In the genomic region with DNA sequence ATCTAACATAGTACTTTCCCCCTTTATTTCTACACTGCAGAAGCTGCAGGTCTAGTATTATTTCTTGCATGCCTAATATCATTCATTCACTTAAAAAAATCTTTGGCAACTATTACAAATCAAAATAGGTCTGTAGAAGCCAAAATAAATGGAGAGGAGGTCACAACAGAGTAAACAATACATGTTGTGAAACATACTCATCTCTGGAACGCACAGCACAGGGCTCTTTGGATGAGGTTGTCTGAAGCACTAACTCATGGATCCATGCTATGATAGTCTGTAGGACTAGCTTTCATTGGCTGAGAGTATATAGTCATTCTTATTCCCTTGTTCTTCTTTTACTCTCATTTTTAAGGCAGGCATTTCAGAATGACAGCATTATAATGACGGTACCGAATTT, we compare ENCODE assay signal across 24 cellular contexts. TPM values are rescaled to one million over a fixed set of nuclear protein-coding genes. Genes with fewer than 3 reads are reported as not detected.
DNase-seq lines count a peak whose midpoint lies in the region; ATAC-seq, FAIRE-seq and TF ChIP-seq lines count a peak whose summit lies in the region.
"Had no signal": no experiment of that assay in that cellular context is flagged by ENCODE, and none has a peak within 500 bp of the region (broad histone marks: within the 10 kb centered on the region; RNA-seq: fewer than 3 reads in every experiment).

No MANE protein-coding gene starts in this region.

- CTCF ChIA-PET in HepG2 (lab: Yijun Ruan, JAX; ENCODE audit: low intra/inter-chr PET ratio, low total read pairs): no interaction called here

- BruUV-seq in HepG2 (replicated peaks; lab: Mats Ljungman, UMichigan): no TSS peak

- no peak overlapping the region for H3K4me3 ChIP-seq in liver (ENCODE audit: low read depth in 1 of 3, low read length in 3 of 3)
- H3K4me3 ChIP-seq in HepG2 (replicated peaks in 1 of 3; ENCODE audit: insufficient read depth in 1 of 3, low read depth in 2 of 3, low read length in 3 of 3): no peak overlapping the region
- no peak overlapping the region for H3K4me3 ChIP-seq in transverse colon
- H3K4me3 ChIP-seq: BLaER1 treated with 17β-estradiol and CSF1 and Interleukin-3, amounts not matched to agents 10 nM and 100 nM; GM12878; GM23338 had no signal

- intact Hi-C loops in HepG2 (cut with micrococcal nuclease; ENCODE audit: unreplicated experiment) (no loop called here), transverse colon (cut with DNase I; ENCODE audit: low total_unique reads) (no loop called here)

- no peaks in the 10 kb centered on the region for H3K36me3 Mint-ChIP-seq in mesothelial cell of epicardium
- H3K36me3 Mint-ChIP-seq: CD14-positive monocyte had no signal

- H3K9me3 Mint-ChIP-seq in mesothelial cell of epicardium: no peaks in the 10 kb centered on the region
- H3K9me3 Mint-ChIP-seq: CD14-positive monocyte; CD4-positive, alpha-beta T cell; CD8-positive, alpha-beta memory T cell; GM23338; H9 had no signal

- TF ChIP-seq RAD21 in liver (IDR thresholded peaks at IDR 0.05): no peak
- no peak for TF ChIP-seq RAD21 in HepG2 (CRISPR knock-in tag; IDR thresholded peaks at IDR 0.05)

- POLR2A ChIA-PET in HepG2 (lab: Yijun Ruan, JAX): no interaction called here

- no peaks in the 10 kb centered on the region for H3K79me2 ChIP-seq in HepG2 (ENCODE audit: insufficient read depth, low read length)

- FAIRE-seq in HepG2 (lab: Jason Lieb, UNC): no peak
- FAIRE-seq: A204.1, D721Med, GM12878, GM19239 had no signal

- H3K4me3 Mint-ChIP-seq in mesothelial cell of epicardium: no peak overlapping the region
- H3K4me3 Mint-ChIP-seq: CD14-positive monocyte; CD4-positive, alpha-beta T cell; CD8-positive, alpha-beta memory T cell; GM23338; H9 had no signal

- no peaks in the 10 kb centered on the region for H3K36me3 ChIP-seq in liver (ENCODE audit: control insufficient read depth in 4 of 4, insufficient read depth in 3 of 4, low read depth in 1 of 4, low read length in 3 of 4)
- no peaks in the 10 kb centered on the region for H3K36me3 ChIP-seq in HepG2 (replicated peaks in 1 of 2; ENCODE audit: control insufficient read depth in 1 of 2, insufficient read depth in 2 of 2, low read length in 2 of 2)
- no peaks in the 10 kb centered on the region for H3K36me3 ChIP-seq in transverse colon
- H3K36me3 ChIP-seq: BE2C; BLaER1 treated with 17β-estradiol and CSF1 and Interleukin-3, amounts not matched to agents 10 nM and 100 nM had no signal

- no peak for TF ChIP-seq EP300 in HepG2 (IDR thresholded peaks at IDR 0.05; ENCODE audit: low read depth in 2 of 2, low read length in 2 of 2)
- no peak for TF ChIP-seq EP300 in HepG2 (CRISPR knock-in tag; IDR thresholded peaks at IDR 0.05; ENCODE audit: borderline replicate concordance)
- TF ChIP-seq EP300 in transverse colon (IDR thresholded peaks at IDR 0.05; ENCODE audit: low read depth): no peak

- H3K4me2 ChIP-seq in HepG2 (ENCODE audit: low read depth, low read length): no peak overlapping the region
- H3K4me2 ChIP-seq: BLaER1 treated with 17β-estradiol and CSF1 and Interleukin-3, amounts not matched to agents 10 nM and 100 nM; GM23338 had no signal

- no peak overlapping the region for H3K9ac ChIP-seq in liver (ENCODE audit: low read depth in 1 of 2, low read length in 2 of 2)
- H3K9ac ChIP-seq in HepG2 (ENCODE audit: insufficient read depth, low read depth, low read length): no peak overlapping the region
- H3K9ac ChIP-seq: BLaER1 treated with 17β-estradiol and CSF1 and Interleukin-3, amounts not matched to agents 10 nM and 100 nM had no signal

- H3K27ac ChIP-seq in liver (ENCODE audit: low read depth in 1 of 2, low read length in 2 of 2) (no peak overlapping the region), HepG2 (ENCODE audit: extremely low read length, insufficient read depth, low read length) (no peak overlapping the region), transverse colon (peak overlapping the region; percentile 71 to 85 (median 83))
- H3K27ac ChIP-seq: BLaER1 treated with 17β-estradiol and CSF1 and Interleukin-3, amounts not matched to agents 10 nM and 100 nM had no signal

- 74% methylated on average over 3 of the region's 3 CpGs for WGBS in liver
- WGBS in HepG2 (ENCODE audit: low lambda C conversion rate): 89% methylated on average over 3 of the region's 3 CpGs
- WGBS in transverse colon (ENCODE audit: low coverage in 1 of 2), 2 donors: 93 to 100% methylated on average over 2 to 3 of the region's 3 CpGs

- DNase-seq in HepG2 (ENCODE audit: low spot score) (no peak), left lobe of liver (ENCODE audit: low spot score) (no peak), transverse colon (no peak), mesothelial cell of epicardium (ENCODE audit: low spot score in 2 of 2, unreplicated experiment in 2 of 2) (no peak), cortex of kidney (lab: John Stamatoyannopoulos, UW) (no peak)
- DNase-seq: ACHN; AML-193; BE2C; CD4-positive, alpha-beta T cell; CD8-positive, alpha-beta memory T cell; DMS 273 treated with DMSO at 0.1 percent for 48 hours; DMS79; EL; GDM1; H9 had no signal

- TF ChIP-seq POLR2A in HepG2 (IDR thresholded peaks at IDR 0.05; ENCODE audit: insufficient read depth in 1 of 2, low read depth in 2 of 2, low read length in 2 of 2) (no peak), transverse colon (IDR thresholded peaks at IDR 0.05) (no peak)

- in situ Hi-C loops in HepG2 (cut with HindIII; ENCODE audit: extremely low pct_ligation_motif_present, low pct_unique_long_range_greater_than_20kb) (no loop called here), transverse colon (cut with MboI; ENCODE audit: low pct_ligation_motif_present in 1 of 4, low pct_unique_long_range_greater_than_20kb in 1 of 4, low sequenced_read_pairs in 3 of 4) (no loop called here)

- peaks cover 19% of the 10 kb centered on the region for H3K4me1 Mint-ChIP-seq in mesothelial cell of epicardium
- H3K4me1 Mint-ChIP-seq: CD14-positive monocyte had no signal

- TF ChIP-seq CTCF in liver (IDR thresholded peaks at IDR 0.05; ENCODE audit: low read depth, low read length, missing input control) (no peak), HepG2 (CRISPR knock-in tag; IDR thresholded peaks at IDR 0.05) (no peak), transverse colon (IDR thresholded peaks at IDR 0.05) (no peak), mesothelial cell of epicardium (IDR thresholded peaks at IDR 0.05; ENCODE audit: unreplicated experiment) (no peak)

- no peak overlapping the region for H3K27ac Mint-ChIP-seq in mesothelial cell of epicardium
- H3K27ac Mint-ChIP-seq: CD14-positive monocyte; CD4-positive, alpha-beta T cell; CD8-positive, alpha-beta memory T cell; GM23338; H9 had no signal

- no peak overlapping the region for H2AFZ ChIP-seq in HepG2 (ENCODE audit: low read length)
- H2AFZ ChIP-seq: GM23338 had no signal

- H3K4me1 ChIP-seq in liver (ENCODE audit: control insufficient read depth in 4 of 4, insufficient read depth in 4 of 4, low read length in 3 of 4): peaks cover 5 to 10% (median 6%) of the 10 kb centered on the region in 4 donors
- H3K4me1 ChIP-seq in HepG2 (ENCODE audit: insufficient read depth, low read length): no peaks in the 10 kb centered on the region
- H3K4me1 ChIP-seq in transverse colon: peaks cover 0 to 32% (median 17%) of the 10 kb centered on the region in 4 donors
- H3K4me1 ChIP-seq: BE2C; BLaER1 treated with 17β-estradiol and CSF1 and Interleukin-3, amounts not matched to agents 10 nM and 100 nM had no signal

- H3K27me3 Mint-ChIP-seq in mesothelial cell of epicardium (ENCODE audit: low read depth): no peaks in the 10 kb centered on the region

- ATAC-seq in HepG2: no peak
- ATAC-seq in left lobe of liver: peak; percentile 93
- ATAC-seq: GM12878, GM23338, HCT116 had no signal

- no peaks in the 10 kb centered on the region; the same call in 1 of the 2 replicates for H4K20me1 ChIP-seq in HepG2 (ENCODE audit: insufficient read depth, low read length)
- H4K20me1 ChIP-seq: BLaER1 treated with 17β-estradiol and CSF1 and Interleukin-3, amounts not matched to agents 10 nM and 100 nM had no signal

- no peaks in the 10 kb centered on the region for H3K27me3 ChIP-seq in liver (ENCODE audit: control insufficient read depth in 4 of 4, insufficient read depth in 4 of 4, low read length in 3 of 4)
- H3K27me3 ChIP-seq in HepG2 (ENCODE audit: control insufficient read depth in 1 of 2, insufficient read depth in 2 of 2, low read length in 2 of 2): no peaks in the 10 kb centered on the region
- H3K27me3 ChIP-seq in transverse colon: no peaks in the 10 kb centered on the region
- H3K27me3 ChIP-seq: BE2C; BLaER1 treated with 17β-estradiol and CSF1 and Interleukin-3, amounts not matched to agents 10 nM and 100 nM had no signal

- no peaks in the 10 kb centered on the region for H3K9me3 ChIP-seq in liver (ENCODE audit: control insufficient read depth in 4 of 4, low read length in 3 of 4)
- H3K9me3 ChIP-seq in HepG2 (ENCODE audit: low read length): no peaks in the 10 kb centered on the region
- no peaks in the 10 kb centered on the region for H3K9me3 ChIP-seq in transverse colon
- H3K9me3 ChIP-seq: BE2C; BLaER1 treated with 17β-estradiol and CSF1 and Interleukin-3, amounts not matched to agents 10 nM and 100 nM had no signal

RNA-seq across cellular contexts. Expression of gene MYO1D, which starts 21.3 kb away (rescaled TPM):
- total RNA-seq in liver: 10 to 100 TPM; 15.8 to 22.9 TPM
- 10 to 100 TPM in 1 of 2 donors, 1 to 10 TPM in 1; 4.5 to 10.7 TPM for polyA plus RNA-seq in liver
- 13.2 and 15.4 TPM in 2 replicates for total RNA-seq in HepG2 (2016; rRNA removed; fragmentation: Illumina TruSeq; extraction: Trizol)
- 3.0 and 3.6 TPM in 2 replicates for total RNA-seq in HepG2 (2016; cell fraction: cytosol; rRNA removed; fragmentation: Illumina TruSeq; extraction: Trizol; ENCODE audit: low read depth)
- 12.4 and 13.8 TPM in 2 replicates for total RNA-seq in HepG2 (2016; cell fraction: insoluble cytoplasmic fraction; rRNA removed; fragmentation: Illumina TruSeq; extraction: Trizol)
- total RNA-seq in HepG2 (2016; cell fraction: membrane; rRNA removed; fragmentation: Illumina TruSeq; extraction: Trizol): 5.7 and 6.1 TPM in 2 replicates
- total RNA-seq in HepG2 (2016; cell fraction: nucleus; rRNA removed; fragmentation: Illumina TruSeq; extraction: Trizol): 14.8 and 18.3 TPM in 2 replicates
- polyA plus RNA-seq in HepG2 (2011; rRNA removed): 17.3 and 19.7 TPM in 2 replicates
- polyA plus RNA-seq in HepG2 (2011; cell fraction: cytosol; rRNA removed): 15.1 and 24.7 TPM in 2 replicates
- 8.8 and 9.9 TPM in 2 replicates for polyA plus RNA-seq in HepG2 (2011; cell fraction: nucleus; rRNA removed)
- 21.0 and 26.3 TPM in 2 replicates for polyA plus RNA-seq in HepG2 (2012)
- 0.91 and 1.2 TPM in 2 replicates for polyA plus RNA-seq in HepG2 (2016; cell fraction: cytosol; fragmentation: Illumina TruSeq; extraction: Trizol; ENCODE audit: low read depth)
- polyA plus RNA-seq in HepG2 (2016; cell fraction: insoluble cytoplasmic fraction; fragmentation: Illumina TruSeq; extraction: Trizol; ENCODE audit: low read depth): 11.4 and 15.7 TPM in 2 replicates
- 2.9 and 3.4 TPM in 2 replicates for polyA plus RNA-seq in HepG2 (2016; cell fraction: membrane; fragmentation: Illumina TruSeq; extraction: Trizol; ENCODE audit: low read depth)
- 8.9 and 12.3 TPM in 2 replicates for polyA plus RNA-seq in HepG2 (2016; cell fraction: nucleus; fragmentation: Illumina TruSeq; extraction: Trizol; ENCODE audit: insufficient read depth, low read depth)
- polyA minus RNA-seq in HepG2 (2011; rRNA and poly(A)+ RNA removed; ENCODE audit: low replicate concordance): 1.8 and 19.9 TPM in 2 replicates
- polyA minus RNA-seq in HepG2 (2011; cell fraction: cytosol; rRNA and poly(A)+ RNA removed): 24.6 and 25.3 TPM in 2 replicates
- 44.4 and 61.9 TPM in 2 replicates for polyA minus RNA-seq in HepG2 (2011; cell fraction: nucleus; rRNA and poly(A)+ RNA removed)
- 18.4 TPM for total RNA-seq in left lobe of liver
- 100 to 1,000 TPM; 247 to 569 (median 444) TPM for total RNA-seq in transverse colon
- 41.9 to 51.6 TPM (median 48.6 TPM) in 3 replicates for total RNA-seq in mesothelial cell of epicardium

Comparison
In these comparisons a context has a peak if more than half of its experiments do, and no peak if none do; other contexts are left out.
1. H3K27ac ChIP-seq: peak in transverse colon (4 of 4); none in liver (0 of 2) and HepG2 (single experiment).